In the genomic region with DNA sequence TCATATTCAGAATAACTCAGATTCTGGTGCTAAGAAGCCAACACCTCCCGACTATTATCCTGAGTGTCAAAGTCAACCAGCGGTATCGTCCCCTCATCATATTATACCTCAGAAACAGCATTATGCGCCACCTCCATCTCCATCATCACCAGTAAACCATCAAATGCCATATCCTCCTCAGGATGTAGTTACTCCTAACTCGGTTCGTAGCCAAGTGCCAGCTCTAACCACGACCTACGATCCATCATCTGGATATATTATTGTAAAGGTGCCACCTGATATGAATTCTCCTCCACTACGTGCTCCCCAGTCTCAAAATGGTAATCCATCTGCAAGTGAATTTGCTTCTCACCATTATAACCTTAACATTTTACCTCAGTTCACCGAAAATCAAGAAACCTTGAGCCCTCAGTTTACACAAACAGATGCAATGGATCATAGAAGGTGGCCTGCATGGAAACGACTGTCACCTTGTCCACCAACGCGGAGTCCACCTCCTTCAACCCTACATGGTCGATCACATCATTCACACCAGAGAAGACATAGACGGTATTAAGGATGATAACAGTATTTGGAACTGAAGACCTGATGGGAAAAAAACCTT, we compare ENCODE assay signal across 8 cellular contexts. TPM values are rescaled to one million over a fixed set of nuclear protein-coding genes. Genes with fewer than 3 reads are reported as not detected.
"Had no signal": no experiment of that assay in that cellular context is flagged by ENCODE, and none has a peak within 500 bp of the region (broad histone marks: within the 10 kb centered on the region; RNA-seq: fewer than 3 reads in every experiment).

No MANE protein-coding gene starts in this region.

- ATAC-seq: GM12878 had no signal

- FAIRE-seq: G401.6, GM12878, GM12891, GM12892, GM18507 had no signal

- DNase-seq: GDM1, GF-D8 had no signal

- H3K4me3 ChIP-seq: GM12878 had no signal

RNA-seq across cellular contexts. Expression of gene CBLL2, which starts 1.1 kb away (rescaled TPM):
- total RNA-seq: G401 had no signal
